In the genomic region with DNA sequence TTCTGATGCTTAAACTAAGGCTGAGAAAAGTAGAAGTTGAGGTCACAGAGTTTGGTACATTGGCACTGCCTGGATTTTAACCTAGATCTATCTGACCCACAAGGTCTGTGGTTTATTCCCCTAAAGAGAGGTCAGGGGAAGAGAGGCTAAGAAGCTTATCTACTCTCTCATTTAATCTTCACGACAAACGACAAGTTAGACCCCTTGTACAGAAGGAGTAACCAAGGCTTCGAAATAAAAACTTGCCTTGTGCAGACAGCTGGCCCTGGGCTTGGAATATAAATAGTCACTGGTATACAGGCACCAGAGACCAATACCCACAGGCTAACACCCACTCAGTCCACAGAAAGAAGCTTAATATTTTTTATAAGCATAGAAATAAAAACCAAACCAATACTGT, we compare ENCODE assay signal across 32 cellular contexts. TPM values are rescaled to one million over a fixed set of nuclear protein-coding genes. Genes with fewer than 3 reads are reported as not detected.
"Had no signal": no experiment of that assay in that cellular context is flagged by ENCODE, and none has a peak within 500 bp of the region (broad histone marks: within the 10 kb centered on the region; RNA-seq: fewer than 3 reads in every experiment).

No MANE protein-coding gene starts in this region.

- H3K4me3 ChIP-seq: gastrocnemius medialis, heart left ventricle, hepatocyte, mucosa of descending colon, neural progenitor cell, prostate gland, right atrium auricular region, skin epidermis, spleen, testis, tibial artery, upper lobe of left lung had no signal

- H2AFZ ChIP-seq: hepatocyte, neural progenitor cell had no signal

- H3K36me3 ChIP-seq: gastrocnemius medialis, heart left ventricle, neural progenitor cell, prostate gland, right atrium auricular region, spleen, tibial artery, upper lobe of left lung had no signal

- H3K9ac ChIP-seq: neural progenitor cell had no signal

- H3K36me3 Mint-ChIP-seq: mesothelial cell of epicardium; naive thymus-derived CD4-positive, alpha-beta T cell; neural progenitor cell; stimulated activated memory B cell treated with anti-CD40 and anti-IgM and Interleukin-4, amounts not matched to agents 10 μg/mL and 1 μg/mL and 100 μg/mL, for 72 hours had no signal

- H3K27me3 ChIP-seq: gastrocnemius medialis, hepatocyte, neural progenitor cell, right atrium auricular region, testis, upper lobe of left lung had no signal

- H3K4me1 ChIP-seq: gastrocnemius medialis, heart left ventricle, neural progenitor cell, prostate gland, right atrium auricular region, spleen, tibial artery had no signal

- ATAC-seq: effector memory CD8-positive, alpha-beta T cell; esophagus mucosa; gastrocnemius medialis; heart left ventricle; left lobe of liver; mucosa of descending colon; naive thymus-derived CD4-positive, alpha-beta T cell; stimulated activated memory B cell treated with anti-CD40 and anti-IgM and Interleukin-4, amounts not matched to agents 10 μg/mL and 1 μg/mL and 100 μg/mL, for 72 hours; stimulated activated naive CD8-positive, alpha-beta T cell treated with anti-CD3 and anti-CD28 coated beads, Interleukin-15, Interleukin-2, amounts not matched to agents 100 U/mL and 50 U/mL, for 24 hours had no signal

- FAIRE-seq: kidney, urothelium cell line had no signal

- H3K4me2 ChIP-seq: hepatocyte, neural progenitor cell had no signal

- H3K27ac ChIP-seq: gastrocnemius medialis, heart left ventricle, hepatocyte, neural progenitor cell, prostate gland, right atrium auricular region, skin epidermis, spleen, testis, tibial artery, upper lobe of left lung had no signal

- DNase-seq: cortex of kidney; effector memory CD8-positive, alpha-beta T cell; foreskin fibroblast; gastrocnemius medialis; heart left ventricle; kidney; mesenchymal stem cell; mucosa of descending colon; naive thymus-derived CD4-positive, alpha-beta T cell; spleen; stimulated activated CD4-positive, alpha-beta T cell treated with anti-CD3 and anti-CD28 coated beads, Interleukin-4, amount 100 ng/mL, for 4 hours; stimulated activated naive CD8-positive, alpha-beta T cell treated with anti-CD3 and anti-CD28 coated beads, Interleukin-15, Interleukin-2, amounts not matched to agents 100 U/mL and 50 U/mL, for 24 hours; substantia nigra; testis; tibial artery; upper lobe of left lung had no signal

- H3K4me1 Mint-ChIP-seq: mesothelial cell of epicardium; naive thymus-derived CD4-positive, alpha-beta T cell; nephron; neural progenitor cell; stimulated activated memory B cell treated with anti-CD40 and anti-IgM and Interleukin-4, amounts not matched to agents 10 μg/mL and 1 μg/mL and 100 μg/mL, for 72 hours had no signal

- H3K4me3 Mint-ChIP-seq: effector memory CD8-positive, alpha-beta T cell; mesothelial cell of epicardium; nephron; neural progenitor cell; stimulated activated memory B cell treated with anti-CD40 and anti-IgM and Interleukin-4, amounts not matched to agents 10 μg/mL and 1 μg/mL and 100 μg/mL, for 72 hours had no signal

- H3K9me3 Mint-ChIP-seq: effector memory CD8-positive, alpha-beta T cell; mesothelial cell of epicardium; naive thymus-derived CD4-positive, alpha-beta T cell; nephron; neural progenitor cell; stimulated activated memory B cell treated with anti-CD40 and anti-IgM and Interleukin-4, amounts not matched to agents 10 μg/mL and 1 μg/mL and 100 μg/mL, for 72 hours had no signal

- H3K27ac Mint-ChIP-seq: effector memory CD8-positive, alpha-beta T cell; mesothelial cell of epicardium; naive thymus-derived CD4-positive, alpha-beta T cell; nephron; neural progenitor cell; stimulated activated memory B cell treated with anti-CD40 and anti-IgM and Interleukin-4, amounts not matched to agents 10 μg/mL and 1 μg/mL and 100 μg/mL, for 72 hours had no signal

- H3K9me3 ChIP-seq: gastrocnemius medialis, heart left ventricle, mucosa of descending colon, prostate gland, right atrium auricular region, spleen, testis, tibial artery, upper lobe of left lung had no signal

RNA-seq across cellular contexts. Expression of gene HNF4A, which starts 41.3 kb away (rescaled TPM):
- total RNA-seq: dermis microvascular lymphatic vessel endothelial cell; esophagus mucosa; glomerular endothelial cell; heart left ventricle; lower leg skin; lung microvascular endothelial cell; naive thymus-derived CD4-positive, alpha-beta T cell; osteocyte; prostate gland; right atrium auricular region; spleen had no signal
- polyA plus RNA-seq: naive thymus-derived CD4-positive, alpha-beta T cell had no signal

RNA-seq across cellular contexts. Expression of gene R3HDML, which starts 59.9 kb away (rescaled TPM):
- total RNA-seq: dermis microvascular lymphatic vessel endothelial cell; esophagus mucosa; gastrocnemius medialis; glomerular endothelial cell; heart left ventricle; kidney; left lobe of liver; lower leg skin; lung microvascular endothelial cell; mesothelial cell of epicardium; mucosa of descending colon; naive thymus-derived CD4-positive, alpha-beta T cell; osteocyte; right atrium auricular region; spleen; upper lobe of left lung had no signal
- polyA plus RNA-seq: heart left ventricle; hepatocyte; naive thymus-derived CD4-positive, alpha-beta T cell; spleen had no signal
